In genomic region chr4:168549145-168549544, GRCh38 we compare ENCODE assay signal across 15 cellular contexts.
"Had no signal": no experiment of that assay in that cellular context is flagged by ENCODE, and none has a peak within 500 bp of the region (broad histone marks: within the 10 kb centered on the region; RNA-seq: fewer than 3 reads in every experiment).

No MANE protein-coding gene starts in this region.

- H3K36me3 ChIP-seq: ovary, stomach, thoracic aorta had no signal

- H3K4me3 ChIP-seq: body of pancreas, ovary, stomach, thoracic aorta had no signal

- H3K4me1 Mint-ChIP-seq: activated naive CD4-positive, alpha-beta T cell treated with anti-CD3 and anti-CD28 coated beads, Interleukin-2, amount 10 ng/mL, durations not matched to agents 7 days and 5 days; activated T-helper 17 cell treated with anti-CD3 and anti-CD28 coated beads, Interleukin-2, amount 50 U/mL, for 72 hours; central memory CD8-positive, alpha-beta T cell had no signal

- H3K9me3 Mint-ChIP-seq: activated naive CD4-positive, alpha-beta T cell treated with anti-CD3 and anti-CD28 coated beads, Interleukin-2, amount 10 ng/mL, durations not matched to agents 7 days and 5 days; activated T-helper 17 cell treated with anti-CD3 and anti-CD28 coated beads, Interleukin-2, amount 50 U/mL, for 72 hours; central memory CD8-positive, alpha-beta T cell; T-helper 1 cell treated with Interleukin-12 subunit alpha and Interleukin-12 subunit beta and Interleukin-4 antibody, amounts not matched to agents 30 μg/mL and 1 μg/mL, for 36 hours; WTC11 had no signal

- H3K27me3 Mint-ChIP-seq: activated naive CD4-positive, alpha-beta T cell treated with anti-CD3 and anti-CD28 coated beads, Interleukin-2, amount 10 ng/mL, durations not matched to agents 7 days and 5 days had no signal

- H3K9me3 ChIP-seq: body of pancreas, ovary, stomach, thoracic aorta had no signal

- ATAC-seq: activated CD8-positive, alpha-beta T cell treated with anti-CD3 and anti-CD28 coated beads, Interleukin-2, amount 10 ng/mL, durations not matched to agents 7 days and 5 days; activated T-helper 17 cell treated with anti-CD3 and anti-CD28 coated beads, Interleukin-2, amount 50 U/mL, for 72 hours; body of pancreas; WTC11 had no signal

- H3K27ac Mint-ChIP-seq: activated CD8-positive, alpha-beta T cell treated with anti-CD3 and anti-CD28 coated beads, Interleukin-2, amount 10 ng/mL, durations not matched to agents 7 days and 5 days; activated naive CD4-positive, alpha-beta T cell treated with anti-CD3 and anti-CD28 coated beads, Interleukin-2, amount 10 ng/mL, durations not matched to agents 7 days and 5 days; activated T-helper 17 cell treated with anti-CD3 and anti-CD28 coated beads, Interleukin-2, amount 50 U/mL, for 72 hours; T-helper 1 cell treated with Interleukin-12 subunit alpha and Interleukin-12 subunit beta and Interleukin-4 antibody, amounts not matched to agents 30 μg/mL and 1 μg/mL, for 36 hours had no signal

- H3K27me3 ChIP-seq: body of pancreas, ovary, stomach had no signal

- FAIRE-seq: urothelium cell line had no signal

- H3K27ac ChIP-seq: body of pancreas, ovary, stomach, thoracic aorta had no signal

- H3K4me1 ChIP-seq: body of pancreas, stomach had no signal

- H3K4me3 Mint-ChIP-seq: activated CD8-positive, alpha-beta T cell treated with anti-CD3 and anti-CD28 coated beads, Interleukin-2, amount 10 ng/mL, durations not matched to agents 7 days and 5 days; activated naive CD4-positive, alpha-beta T cell treated with anti-CD3 and anti-CD28 coated beads, Interleukin-2, amount 10 ng/mL, durations not matched to agents 7 days and 5 days; activated T-helper 17 cell treated with anti-CD3 and anti-CD28 coated beads, Interleukin-2, amount 50 U/mL, for 72 hours; central memory CD8-positive, alpha-beta T cell; T-helper 1 cell treated with Interleukin-12 subunit alpha and Interleukin-12 subunit beta and Interleukin-4 antibody, amounts not matched to agents 30 μg/mL and 1 μg/mL, for 36 hours; WTC11 had no signal

- DNase-seq: activated CD4-positive, alpha-beta T cell treated with anti-CD3 and anti-CD28 coated beads for 48 hours; activated CD8-positive, alpha-beta T cell treated with anti-CD3 and anti-CD28 coated beads, Interleukin-2, amount 10 ng/mL, durations not matched to agents 7 days and 5 days; activated naive CD4-positive, alpha-beta T cell treated with anti-CD3 and anti-CD28 coated beads, Interleukin-2, amount 10 ng/mL, durations not matched to agents 7 days and 5 days; body of pancreas; effector memory CD4-positive, alpha-beta T cell; head of caudate nucleus; ovary; stimulated activated CD4-positive, alpha-beta T cell treated with anti-CD3 and anti-CD28 coated beads, Interleukin-4, amount 100 ng/mL, for 4 hours; stomach had no signal

- H3K36me3 Mint-ChIP-seq: activated naive CD4-positive, alpha-beta T cell treated with anti-CD3 and anti-CD28 coated beads, Interleukin-2, amount 10 ng/mL, durations not matched to agents 7 days and 5 days; WTC11 had no signal
